In the genomic region with DNA sequence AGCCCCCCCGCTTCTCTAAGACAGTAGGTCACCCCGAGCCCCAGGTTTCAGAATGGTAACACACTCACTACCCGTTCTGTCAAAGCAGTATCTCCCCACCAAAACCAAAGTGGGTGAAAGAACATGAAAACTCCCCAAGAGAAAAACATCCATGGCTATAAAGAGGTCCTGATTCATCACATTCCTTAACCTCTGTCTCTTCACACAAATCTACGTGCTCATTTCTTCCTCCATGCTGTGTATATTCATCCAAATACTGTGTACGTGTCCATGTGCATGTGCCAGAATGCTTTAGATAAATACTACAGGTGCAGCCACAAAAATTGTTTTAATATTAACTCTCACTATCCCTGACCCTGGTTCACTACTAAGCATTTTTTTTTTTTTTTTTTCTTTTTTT, we compare ENCODE assay signal across 23 cellular contexts.
DNase-seq lines count a peak whose midpoint lies in the region; ATAC-seq and TF ChIP-seq lines count a peak whose summit lies in the region.
"Had no signal": no experiment of that assay in that cellular context is flagged by ENCODE, and none has a peak within 500 bp of the region (broad histone marks: within the 10 kb centered on the region; RNA-seq: fewer than 3 reads in every experiment).

No MANE protein-coding gene starts in this region.

- H3K4me1 ChIP-seq in endodermal cell (ENCODE audit: control insufficient read depth, insufficient read depth, low read length) = no peaks in the 10 kb centered on the region
- H3K4me1 ChIP-seq: SJSA1 had no signal

- H3K27me3 Mint-ChIP-seq in nephron progenitor cell (ENCODE audit: low read depth, poor library complexity) (peaks cover 26% of the 10 kb centered on the region), endodermal cell (ENCODE audit: insufficient read depth) (no peaks in the 10 kb centered on the region)

- peaks cover 27% of the 10 kb centered on the region for H3K9me3 Mint-ChIP-seq in nephron progenitor cell
- H3K9me3 Mint-ChIP-seq in endodermal cell = peaks cover 31% of the 10 kb centered on the region

- H3K27me3 ChIP-seq in endodermal cell (ENCODE audit: control insufficient read depth, insufficient read depth, low read length, poor library complexity, severe bottlenecking) = no peaks in the 10 kb centered on the region
- H3K27me3 ChIP-seq: SJSA1 had no signal

- no peak overlapping the region for H3K27ac ChIP-seq in endodermal cell (ENCODE audit: low read depth, low read length)
- H3K27ac ChIP-seq: C4-2B, SJSA1 had no signal

- H3K4me1 Mint-ChIP-seq in nephron progenitor cell (no peaks in the 10 kb centered on the region), endodermal cell (no peaks in the 10 kb centered on the region)

- H3K4me3 ChIP-seq in astrocyte of the spinal cord (ENCODE audit: low read depth, low read length) (no peak overlapping the region), endodermal cell (ENCODE audit: low read length) (no peak overlapping the region)
- H3K4me3 ChIP-seq: SJSA1 had no signal

- H3K36me3 ChIP-seq in endodermal cell (ENCODE audit: control insufficient read depth, insufficient read depth, low read length) = no peaks in the 10 kb centered on the region
- H3K36me3 ChIP-seq: SJSA1 had no signal

- no peak overlapping the region for H3K9ac ChIP-seq in endodermal cell (ENCODE audit: extremely low read depth, low read length, poor library complexity, severe bottlenecking)

- peaks cover 32% of the 10 kb centered on the region for H3K9me3 ChIP-seq in endodermal cell (ENCODE audit: control insufficient read depth, low read length)
- H3K9me3 ChIP-seq: SJSA1 had no signal

- in situ Hi-C loops in astrocyte of the spinal cord (cut with HindIII; ENCODE audit: low sequenced_read_pairs) = no loop called here

- peak; percentile 35 for DNase-seq in EH (ENCODE audit: low read depth)
- DNase-seq in RPMI8226 = peak; percentile 7
- DNase-seq in astrocyte of the spinal cord (ENCODE audit: low read depth, low spot score) = peak; percentile 5
- no peak for DNase-seq in nephron progenitor cell
- DNase-seq in endodermal cell = no peak
- DNase-seq in SW480 (ENCODE audit: low spot score) = no peak
- DNase-seq: 8988T; DMS53; GOT3; HCEC 1CT; KG1; NCI-H1092 treated with DMSO at 0.1 percent for 48 hours; NCI-H1436 treated with DMSO at 0.1 percent for 48 hours; NCI-H1930; NCI-H510A; NCI-H748 treated with DMSO at 0.1 percent for 48 hours; NK-92 treated with Interleukin-12 subunit alpha and Interleukin-12 subunit beta, amount 100 ng/mL, for 24 hours had no signal

- H3K36me3 Mint-ChIP-seq in nephron progenitor cell (ENCODE audit: low read depth) = no peaks in the 10 kb centered on the region
- H3K36me3 Mint-ChIP-seq in endodermal cell (ENCODE audit: low read depth) = peaks cover 6% of the 10 kb centered on the region

- no peak overlapping the region for H3K4me3 Mint-ChIP-seq in nephron progenitor cell
- no peak overlapping the region for H3K4me3 Mint-ChIP-seq in endodermal cell

- ATAC-seq in GM21529 (IDR thresholded peaks at IDR 0.05; ENCODE audit: unreplicated experiment) (no peak), GM21390 (IDR thresholded peaks at IDR 0.05; ENCODE audit: unreplicated experiment) (no peak)
- ATAC-seq: Panc1, Right ventricle myocardium inferior had no signal

- H3K27ac Mint-ChIP-seq in nephron progenitor cell = peak overlapping the region; percentile 57
- H3K27ac Mint-ChIP-seq in endodermal cell = no peak overlapping the region

- TF ChIP-seq CTCF in astrocyte of the spinal cord (IDR thresholded peaks at IDR 0.05; ENCODE audit: low read depth, low read length) (no peak), nephron progenitor cell (IDR thresholded peaks at IDR 0.05) (no peak), endodermal cell (conservative IDR thresholded peaks at IDR 0.05) (no peak)

- WGBS in endodermal cell (ENCODE audit: insufficient coverage in 1 of 2, insufficient read length in 1 of 2), 2 experiments = 88 to 92% methylated on average over 4 to 5 of the region's 5 CpGs

Comparison
In these comparisons a context has a peak if more than half of its experiments do, and no peak if none do; other contexts are left out.
1. DNase-seq: peak in EH (single experiment), RPMI8226 (single experiment) and astrocyte of the spinal cord (single experiment); none in nephron progenitor cell (single experiment), endodermal cell (single experiment) and SW480 (single experiment).